13 cellular contexts compared by ENCODE assay signal in genomic region chr4:87077834-87078585, GRCh38.
DNase-seq lines count a peak whose midpoint lies in the region; ATAC-seq and TF ChIP-seq lines count a peak whose summit lies in the region.
"Had no signal": no experiment of that assay in that cellular context is flagged by ENCODE, and none has a peak within 500 bp of the region (broad histone marks: within the 10 kb centered on the region; RNA-seq: fewer than 3 reads in every experiment).

No MANE protein-coding gene starts in this region.

- TF ChIP-seq POLR2A in transverse colon (IDR thresholded peaks at IDR 0.05), result no peak

- no peak for TF ChIP-seq CTCF in transverse colon (IDR thresholded peaks at IDR 0.05)

- whole genome bisulfite sequencing in transverse colon (ENCODE audit: low coverage in 1 of 2), 2 donors, result 65 to 68% methylated on average over 4 of the region's 4 CpGs

- H3K27ac ChIP-seq in epithelial cell of prostate, result peak overlapping the region; percentile 53
- peak overlapping the region; percentile 88 for H3K27ac ChIP-seq in muscle layer of colon (ENCODE audit: low read depth, low read length)
- H3K27ac ChIP-seq in transverse colon, result peak overlapping the region; percentile 67 to 83 (median 81)

- H3K27me3 ChIP-seq in muscle layer of colon (ENCODE audit: control insufficient read depth in 1 of 2, insufficient read depth in 2 of 2, low read length in 2 of 2) (no peaks in the 10 kb centered on the region), transverse colon (no peaks in the 10 kb centered on the region)

- H3K9me3 ChIP-seq in muscle layer of colon (ENCODE audit: low read length), result no peaks in the 10 kb centered on the region
- H3K9me3 ChIP-seq in transverse colon, result no peaks in the 10 kb centered on the region

- H3K9ac ChIP-seq in muscle layer of colon (ENCODE audit: low read length), result no peak overlapping the region

- H3K36me3 ChIP-seq in muscle layer of colon (ENCODE audit: insufficient read depth, low read length), result no peaks in the 10 kb centered on the region
- H3K36me3 ChIP-seq in transverse colon, result no peaks in the 10 kb centered on the region

- DNase-seq in NCI-H748 (lab: John Stamatoyannopoulos, UW; ENCODE audit: unreplicated experiment), result peak; percentile 2
- DNase-seq in NCI-H748 treated with DMSO at 0.1 percent for 48 hours (lab: John Stamatoyannopoulos, UW), result no peak
- no peak for DNase-seq in epithelial cell of prostate (ENCODE audit: low read depth, low spot score)
- DNase-seq in transverse colon, result no peak
- DNase-seq in NCI-H128 (lab: John Stamatoyannopoulos, UW; ENCODE audit: unreplicated experiment), result no peak
- DNase-seq: amniotic stem cell, left cardiac atrium, NCI-H1105, retina, T-helper 2 cell had no signal

- intact Hi-C loops in transverse colon (cut with DNase I; ENCODE audit: low total_unique reads), result no loop called here

- H3K4me1 ChIP-seq in muscle layer of colon (ENCODE audit: insufficient read depth, low read length) (peaks cover 98% of the 10 kb centered on the region), transverse colon (peaks cover 54 to 91% (median 56%) of the 10 kb centered on the region in 4 donors)

- ATAC-seq in HG03439 (IDR thresholded peaks at IDR 0.05; ENCODE audit: unreplicated experiment), result no peak
- no peak for ATAC-seq in HG02840 (IDR thresholded peaks at IDR 0.05; ENCODE audit: low FRiP score, unreplicated experiment)

- TF ChIP-seq EP300 in transverse colon (IDR thresholded peaks at IDR 0.05; ENCODE audit: low read depth), result no peak

- in situ Hi-C loops in transverse colon (cut with MboI; ENCODE audit: low pct_ligation_motif_present in 1 of 4, low pct_unique_long_range_greater_than_20kb in 1 of 4, low sequenced_read_pairs in 3 of 4), result no loop called here

- H3K4me3 ChIP-seq in muscle layer of colon (ENCODE audit: low read depth in 1 of 2, low read length in 2 of 2), result peak overlapping the region in 1 of 2 donors; percentile 35
- no peak overlapping the region for H3K4me3 ChIP-seq in transverse colon
